Comparison of ENCODE assay signal across 16 cellular contexts in the genomic region with DNA sequence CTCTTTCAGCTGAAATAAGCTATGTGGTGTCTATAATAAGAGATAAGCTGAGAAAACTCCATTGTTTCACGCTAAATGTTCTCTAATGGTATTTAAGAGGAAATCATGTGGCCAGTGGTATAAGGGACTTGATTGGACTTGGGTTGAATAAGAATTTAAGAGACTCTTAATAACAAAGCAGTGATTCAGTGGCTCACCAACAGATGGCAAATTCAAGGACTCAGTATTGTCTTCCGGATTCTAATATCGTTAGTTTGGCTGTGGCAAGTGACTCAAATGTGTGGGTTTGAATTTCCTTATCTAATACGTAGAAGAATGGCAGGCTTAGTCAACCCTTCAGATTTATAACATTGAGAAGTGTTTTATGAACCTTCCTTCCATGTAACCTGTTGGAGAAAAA. TPM values are rescaled to one million over a fixed set of nuclear protein-coding genes. Genes with fewer than 3 reads are reported as not detected.
A peak's percentile ranks its signal among the peaks of the same experiment; 100 is the strongest.
DNase-seq lines count a peak whose midpoint lies in the region; ATAC-seq and TF ChIP-seq lines count a peak whose summit lies in the region.
"Had no signal": no experiment of that assay in that cellular context is flagged by ENCODE, and none has a peak within 500 bp of the region (broad histone marks: within the 10 kb centered on the region; RNA-seq: fewer than 3 reads in every experiment).

No MANE protein-coding gene starts in this region.

- H3K27me3 ChIP-seq in H9 (ENCODE audit: insufficient read depth, low read length) (no peaks in the 10 kb centered on the region), RWPE2 (ENCODE audit: insufficient read depth, poor library complexity, severe bottlenecking) (no peaks in the 10 kb centered on the region), suprapubic skin (no peaks in the 10 kb centered on the region)
- H3K27me3 ChIP-seq: dorsolateral prefrontal cortex had no signal

- no peak overlapping the region for H3K4me2 ChIP-seq in H9 (ENCODE audit: insufficient read depth, insufficient read length, low read length)

- H3K4me3 ChIP-seq in RWPE2 (ENCODE audit: severe bottlenecking) = no peak overlapping the region
- no peak overlapping the region for H3K4me3 ChIP-seq in suprapubic skin
- H3K4me3 ChIP-seq: dorsolateral prefrontal cortex had no signal

- H3K27ac Mint-ChIP-seq in H9 (peak overlapping the region in 2 of 3 experiments; percentile 5 to 25; a peak in 2 of 7 replicates), T-helper 17 cell (no peak overlapping the region)
- H3K27ac Mint-ChIP-seq: activated CD4-positive, alpha-beta memory T cell treated with anti-CD3 and anti-CD28 coated beads, Interleukin-2, amount 10 ng/mL, durations not matched to agents 7 days and 5 days; memory B cell; T-helper 2 cell treated with Interferon-gamma antibody and Interleukin-4, amounts not matched to agents 5 μg/mL and 100 μg/mL, for 36 hours had no signal

- no peak overlapping the region for H3K9ac ChIP-seq in H9 (ENCODE audit: extremely low read depth, insufficient read length, low read length)

- H3K36me3 Mint-ChIP-seq in H9 (ENCODE audit: insufficient read depth in 1 of 3, low read depth in 3 of 3) (peaks cover 3 to 16% (median 11%) of the 10 kb centered on the region in 3 experiments; a peak in 6 of 7 replicates), T-helper 17 cell (ENCODE audit: low read depth) (no peaks in the 10 kb centered on the region)

- no peaks in the 10 kb centered on the region for H4K20me1 ChIP-seq in H9 (ENCODE audit: control insufficient read depth, insufficient read depth, insufficient read length)

- H3K79me2 ChIP-seq in H9 (ENCODE audit: insufficient read depth, low read length) = no peaks in the 10 kb centered on the region

- no peak overlapping the region for H2BK12ac ChIP-seq in H9 (ENCODE audit: insufficient read length, low read depth, low read length)

- no peak overlapping the region for H3K18ac ChIP-seq in H9 (ENCODE audit: insufficient read length, low read depth, low read length)

- no peak overlapping the region for H3K14ac ChIP-seq in H9 (ENCODE audit: insufficient read depth, low read length)

- H2BK5ac ChIP-seq in H9 (ENCODE audit: insufficient read length, low read length) = no peak overlapping the region

- H3K4me1 Mint-ChIP-seq in H9 (peaks cover 13 to 15% of the 10 kb centered on the region in 2 experiments), T-helper 17 cell (no peaks in the 10 kb centered on the region)
- H3K4me1 Mint-ChIP-seq: activated CD4-positive, alpha-beta memory T cell treated with anti-CD3 and anti-CD28 coated beads, Interleukin-2, amount 10 ng/mL, durations not matched to agents 7 days and 5 days; memory B cell had no signal

- H3K36me3 ChIP-seq in RWPE2 (ENCODE audit: low read depth) = peaks cover 39% of the 10 kb centered on the region
- peaks cover 35% of the 10 kb centered on the region for H3K36me3 ChIP-seq in suprapubic skin

- H2BK20ac ChIP-seq in H9 (ENCODE audit: low read depth, low read length, poor library complexity, severe bottlenecking) = no peak overlapping the region

- no peak overlapping the region for H3K4ac ChIP-seq in H9 (ENCODE audit: low read depth, low read length)

- peak; percentile 78 for ATAC-seq in RWPE2 (ENCODE audit: low read depth)
- no peak for ATAC-seq in T-helper 17 cell

- no peak overlapping the region for H4K91ac ChIP-seq in H9 (ENCODE audit: insufficient read length, low read depth, low read length)

- no peaks in the 10 kb centered on the region for H3K27me3 Mint-ChIP-seq in H9 (ENCODE audit: low read depth)
- H3K27me3 Mint-ChIP-seq in T-helper 17 cell = no peaks in the 10 kb centered on the region
- H3K27me3 Mint-ChIP-seq: activated CD4-positive, alpha-beta memory T cell treated with anti-CD3 and anti-CD28 coated beads, Interleukin-2, amount 10 ng/mL, durations not matched to agents 7 days and 5 days; memory B cell had no signal

- H3K4me3 Mint-ChIP-seq in H9 (no peak overlapping the region), T-helper 17 cell (no peak overlapping the region)
- H3K4me3 Mint-ChIP-seq: activated CD4-positive, alpha-beta memory T cell treated with anti-CD3 and anti-CD28 coated beads, Interleukin-2, amount 10 ng/mL, durations not matched to agents 7 days and 5 days; memory B cell; T-helper 2 cell treated with Interferon-gamma antibody and Interleukin-4, amounts not matched to agents 5 μg/mL and 100 μg/mL, for 36 hours had no signal

- no peak overlapping the region for H3K56ac ChIP-seq in H9 (ENCODE audit: insufficient read length, low read depth, low read length)

- WGBS in H9 (ENCODE audit: extremely low coverage, insufficient read length, low lambda C conversion rate) = no CpG with 5 or more reads among the region's 4 CpGs
- 88% methylated on average over 4 of the region's 4 CpGs for WGBS in suprapubic skin

- H4K5ac ChIP-seq in H9 (ENCODE audit: insufficient read length, low read depth, low read length) = no peak overlapping the region

- no peak for TF ChIP-seq POLR2A in suprapubic skin (IDR thresholded peaks at IDR 0.05)

- H3K9me3 Mint-ChIP-seq in H9 = no peaks in the 10 kb centered on the region
- H3K9me3 Mint-ChIP-seq: activated CD4-positive, alpha-beta memory T cell treated with anti-CD3 and anti-CD28 coated beads, Interleukin-2, amount 10 ng/mL, durations not matched to agents 7 days and 5 days; memory B cell; T-helper 2 cell treated with Interferon-gamma antibody and Interleukin-4, amounts not matched to agents 5 μg/mL and 100 μg/mL, for 36 hours had no signal

- no peaks in the 10 kb centered on the region for H3K79me1 ChIP-seq in H9 (ENCODE audit: insufficient read depth, low read depth, low read length, poor library complexity, severe bottlenecking)

- no peak overlapping the region for H2BK120ac ChIP-seq in H9 (ENCODE audit: low read depth, low read length, poor library complexity, severe bottlenecking)

- H3K23ac ChIP-seq in H9 (ENCODE audit: insufficient read length, low read depth, low read length) = no peak overlapping the region

- TF ChIP-seq CTCF in H9 (conservative IDR thresholded peaks at IDR 0.05) = peak; percentile 23; the same call in 1 of the 3 replicates
- peak; percentile 19 for TF ChIP-seq CTCF in RWPE2 (IDR thresholded peaks at IDR 0.05; ENCODE audit: poor library complexity, severe bottlenecking)
- no peak for TF ChIP-seq CTCF in suprapubic skin (IDR thresholded peaks at IDR 0.05)

- H2AK5ac ChIP-seq in H9 (ENCODE audit: insufficient read length, low read length) = no peak overlapping the region

- no peak overlapping the region for H4K8ac ChIP-seq in H9 (replicated peaks; ENCODE audit: insufficient read length, low read depth, low read length)

- H3T11ph ChIP-seq in H9 (ENCODE audit: low read length) = no peak overlapping the region

- no peak overlapping the region for H2BK15ac ChIP-seq in H9 (ENCODE audit: low read depth, low read length)

- no peak overlapping the region for H3K27ac ChIP-seq in H9 (ENCODE audit: insufficient read length, low read depth, low read length)
- peak overlapping the region; percentile 78 for H3K27ac ChIP-seq in RWPE2 (ENCODE audit: poor library complexity, severe bottlenecking)
- peak overlapping the region; percentile 95 for H3K27ac ChIP-seq in epithelial cell of prostate
- H3K27ac ChIP-seq in suprapubic skin = no peak overlapping the region
- H3K27ac ChIP-seq: dorsolateral prefrontal cortex had no signal

- H2AFZ ChIP-seq in H9 (ENCODE audit: low read length) = no peak overlapping the region

- DNase-seq in H9 (no peak), RWPE2 (ENCODE audit: low spot score) (no peak), epithelial cell of prostate (ENCODE audit: low read depth, low spot score) (peak; percentile 77), putamen (ENCODE audit: low spot score) (peak; percentile 2), suprapubic skin (ENCODE audit: low spot score in 2 of 2) (no peak), kidney glomerular epithelial cell (lab: John Stamatoyannopoulos, UW) (no peak), T-helper 17 cell (no peak)
- DNase-seq: activated CD4-positive, alpha-beta memory T cell treated with anti-CD3 and anti-CD28 coated beads, Interleukin-2, amount 10 ng/mL, durations not matched to agents 7 days and 5 days; activated naive CD4-positive, alpha-beta T cell treated with anti-CD3 and anti-CD28 coated beads, Interleukin-2, amount 50 U/mL, for 16 hours; dorsolateral prefrontal cortex; hypothalamus; NCI-H1930; posterior cingulate gyrus; stimulated activated CD4-positive, alpha-beta T cell treated with anti-CD3 and anti-CD28 coated beads, Interleukin-4, amount 100 ng/mL, for 4 hours had no signal

- no peaks in the 10 kb centered on the region for H3K23me2 ChIP-seq in H9 (ENCODE audit: insufficient read length, low read depth, low read length, poor library complexity, severe bottlenecking)

- no peaks in the 10 kb centered on the region for H3K9me3 ChIP-seq in H9 (ENCODE audit: control insufficient read depth, low read depth, low read length)
- no peaks in the 10 kb centered on the region for H3K9me3 ChIP-seq in RWPE2 (ENCODE audit: severe bottlenecking)
- no peaks in the 10 kb centered on the region for H3K9me3 ChIP-seq in suprapubic skin
- H3K9me3 ChIP-seq in T-helper 17 cell (ENCODE audit: control insufficient read depth, low read length, poor library complexity, severe bottlenecking) = no peaks in the 10 kb centered on the region

- TF ChIP-seq EP300 in suprapubic skin (IDR thresholded peaks at IDR 0.05) = no peak

- H3K4me1 ChIP-seq in H9 (ENCODE audit: insufficient read depth, low read length) (peaks cover 2% of the 10 kb centered on the region; the same call in 1 of the 2 replicates), RWPE2 (ENCODE audit: insufficient read depth, poor library complexity, severe bottlenecking) (peaks cover 37% of the 10 kb centered on the region), suprapubic skin (no peaks in the 10 kb centered on the region)

RNA-seq across cellular contexts. Expression of a gene that starts 49.1 kb away (rescaled TPM):
- total RNA-seq in H9 (2021) (0.26 and 0.39 TPM in 2 replicates), suprapubic skin (1 to 10 TPM in 1 of 4 donors, under 1 TPM in 3; 0.15 to 1.0 (median 0.43) TPM), T-helper 17 cell (1 to 10 TPM; 2.7 to 3.1 TPM)

Comparison
In these comparisons a context has a peak if more than half of its experiments do, and no peak if none do; other contexts are left out.
1. DNase-seq: peak in epithelial cell of prostate (single experiment) and putamen (single experiment); none in H9 (single experiment), RWPE2 (single experiment), suprapubic skin (0 of 2), kidney glomerular epithelial cell (single experiment) and T-helper 17 cell (0 of 3).
2. H3K27ac ChIP-seq: peak in RWPE2 (single experiment) and epithelial cell of prostate (single experiment); none in H9 (single experiment) and suprapubic skin (single experiment).
3. CTCF ChIP-seq: peak in H9 (single experiment) and RWPE2 (single experiment); none in suprapubic skin (0 of 2).